ENCODE assay signal across 1 cellular context in genomic region chr18:70377857-70378701, GRCh38.
TF ChIP-seq lines count a peak whose summit lies in the region.

No MANE protein-coding gene starts in this region.

TF ChIP-seq in IMR-90, 13 proteins besides CTCF, POLR2A, EP300 and RAD21 (continued from another document):
- no peak for TF ChIP-seq MAZ (IDR thresholded peaks at IDR 0.05; ENCODE audit: borderline replicate concordance, low read depth, low read length)
- no peak for TF ChIP-seq MXI1 (IDR thresholded peaks at IDR 0.05; ENCODE audit: borderline replicate concordance, low read depth, low read length)
- no peak for TF ChIP-seq NFE2L2 (IDR thresholded peaks at IDR 0.05; ENCODE audit: low read depth, low read length)
- no peak for TF ChIP-seq ELK1 (IDR thresholded peaks at IDR 0.05; ENCODE audit: borderline replicate concordance, low read depth, low read length)
- TF ChIP-seq MAFK (IDR thresholded peaks at IDR 0.05; ENCODE audit: low read depth, low read length): no peak
- no peak for TF ChIP-seq USF2 (IDR thresholded peaks at IDR 0.05; ENCODE audit: low read depth, low read length)
